8 cellular contexts compared by ENCODE assay signal in the genomic region with DNA sequence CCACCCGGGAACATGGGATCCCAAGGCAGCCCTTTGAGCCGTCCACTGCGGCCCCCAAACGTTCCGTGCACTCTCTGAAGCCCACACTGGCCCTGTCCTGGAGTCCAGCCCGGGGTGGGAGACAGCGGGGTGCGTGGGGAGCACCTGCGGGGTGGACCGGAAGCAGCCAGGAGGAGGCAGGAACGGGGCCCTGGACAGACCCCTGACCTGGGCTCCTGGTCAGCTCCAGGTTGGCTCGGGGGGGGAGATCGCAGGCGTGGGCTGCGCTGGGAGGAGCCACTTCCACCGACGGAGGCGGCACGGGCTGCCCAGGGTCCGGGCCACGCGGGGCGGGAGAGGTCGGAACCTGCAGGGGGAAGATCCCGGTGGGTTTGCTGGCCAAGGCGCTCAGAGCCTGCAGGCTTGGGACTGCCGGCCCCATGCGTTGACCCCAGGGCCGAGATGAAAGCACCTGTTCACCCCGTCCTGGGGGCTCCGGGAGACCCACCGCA. TPM values are rescaled to one million over a fixed set of nuclear protein-coding genes. Genes with fewer than 3 reads are reported as not detected.
DNase-seq lines count a peak whose midpoint lies in the region; ATAC-seq and TF ChIP-seq lines count a peak whose summit lies in the region.

No MANE protein-coding gene starts in this region.

- intact Hi-C loops in CD4-positive, alpha-beta T cell (cut with DNase I, micrococcal nuclease), result no loop called here
- intact Hi-C loops in mucosa of descending colon (cut with DNase I, micrococcal nuclease), result no loop called here

- H3K36me3 ChIP-seq in mucosa of descending colon (ENCODE audit: low read depth), result no peaks in the 10 kb centered on the region

- H3K4me3 Mint-ChIP-seq in CD4-positive, alpha-beta T cell, result peak overlapping the region; percentile 82

- H3K4me3 ChIP-seq in astrocyte of the cerebellum (ENCODE audit: low read depth, low read length) (peak overlapping the region; percentile 45), mucosa of descending colon (no peak overlapping the region)

- no peak overlapping the region for H3K27ac ChIP-seq in CD4-positive, alpha-beta T cell (ENCODE audit: low read depth, low read length)

- TF ChIP-seq CTCF in CD4-positive, alpha-beta T cell (IDR thresholded peaks at IDR 0.05), result no peak
- TF ChIP-seq CTCF in astrocyte of the cerebellum (IDR thresholded peaks at IDR 0.05; ENCODE audit: low read depth, low read length, missing control alignments) (no peak), mucosa of descending colon (IDR thresholded peaks at IDR 0.05) (no peak)

- ATAC-seq in CD4-positive, alpha-beta T cell (ENCODE audit: poor library complexity), result peak; percentile 30
- ATAC-seq in HG02798 (IDR thresholded peaks at IDR 0.05; ENCODE audit: poor library complexity, unreplicated experiment), result peak; percentile 15
- ATAC-seq in mucosa of descending colon, result peak; percentile 19

- CTCF ChIA-PET in CD4-positive, alpha-beta T cell (lab: Charles Lee), result no interaction called here

- in situ Hi-C loops in astrocyte of the cerebellum (cut with HindIII; ENCODE audit: low sequenced_read_pairs) (no loop called here), KBM-7 (cut with MboI; ENCODE audit: low pct_unique_long_range_greater_than_20kb, low sequenced_read_pairs) (no loop called here)

- no peaks in the 10 kb centered on the region for H3K9me3 ChIP-seq in CD4-positive, alpha-beta T cell (ENCODE audit: control insufficient read depth, low read length)
- H3K9me3 ChIP-seq in mucosa of descending colon, result no peaks in the 10 kb centered on the region

- no peak for DNase-seq in CD4-positive, alpha-beta T cell
- DNase-seq in astrocyte of the cerebellum (ENCODE audit: low read depth) (no peak), mucosa of descending colon (peak in 2 of 3 donors; percentile 10 to 59), KBM-7 (no peak), NCI-H2227 (lab: John Stamatoyannopoulos, UW; ENCODE audit: unreplicated experiment) (no peak), NCI-H1105 treated with DMSO at 0.1 percent for 48 hours (lab: John Stamatoyannopoulos, UW) (no peak)
- DNase-seq in activated CD8-positive, alpha-beta memory T cell treated with anti-CD3 and anti-CD28 coated beads for 24 hours, result no peak

- no peaks in the 10 kb centered on the region for H3K27me3 ChIP-seq in CD4-positive, alpha-beta T cell (ENCODE audit: control insufficient read depth, insufficient read depth, low read length)

- H3K36me3 Mint-ChIP-seq in CD4-positive, alpha-beta T cell (ENCODE audit: low read depth), result no peaks in the 10 kb centered on the region

- POLR2A ChIA-PET in CD4-positive, alpha-beta T cell (lab: Charles Lee), result no interaction called here

- H3K9me3 Mint-ChIP-seq in CD4-positive, alpha-beta T cell, result no peaks in the 10 kb centered on the region

- no peaks in the 10 kb centered on the region for H3K27me3 Mint-ChIP-seq in CD4-positive, alpha-beta T cell

- H3K4me1 ChIP-seq in mucosa of descending colon (ENCODE audit: low read depth), result peaks cover 7% of the 10 kb centered on the region

- H3K4me1 Mint-ChIP-seq in CD4-positive, alpha-beta T cell (ENCODE audit: low read depth), result peaks cover 12% of the 10 kb centered on the region

- H3K27ac Mint-ChIP-seq in CD4-positive, alpha-beta T cell, result no peak overlapping the region

RNA-seq across cellular contexts. Expression of a gene that starts 5.7 kb away (rescaled TPM):
- 10 to 100 TPM; 33.0 to 35.8 TPM for total RNA-seq in CD4-positive, alpha-beta T cell
- 10 to 100 TPM; 12.6 to 20.7 (median 13.8) TPM for total RNA-seq in mucosa of descending colon

RNA-seq across cellular contexts. Expression of a gene that starts 43.1 kb away (rescaled TPM):
- 10 to 100 TPM; 53.5 to 53.9 TPM for total RNA-seq in CD4-positive, alpha-beta T cell
- 10 to 100 TPM; 49.8 to 55.8 (median 54.1) TPM for total RNA-seq in mucosa of descending colon

Comparison
In these comparisons a context has a peak if more than half of its experiments do, and no peak if none do; other contexts are left out.
1. DNase-seq: peak in mucosa of descending colon (2 of 3); none in CD4-positive, alpha-beta T cell (0 of 10), astrocyte of the cerebellum (single experiment), KBM-7 (single experiment), NCI-H2227 (single experiment), NCI-H1105 treated with DMSO at 0.1 percent for 48 hours (single experiment) and activated CD8-positive, alpha-beta memory T cell treated with anti-CD3 and anti-CD28 coated beads for 24 hours (single experiment).
2. Peak in every context shown above with its lines, with median percentiles within 50 percentile points of each other: ATAC-seq.